Comparison of ENCODE assay signal across 8 cellular contexts in genomic region chr22:44497904-44498242, GRCh38. TPM values are rescaled to one million over a fixed set of nuclear protein-coding genes. Genes with fewer than 3 reads are reported as not detected.
DNase-seq lines count a peak whose midpoint lies in the region; TF ChIP-seq lines count a peak whose summit lies in the region.

TSS of gene RTL6 (minus strand) at chr22:44498233. CDS start at chr22:44497556, 677 bp downstream.

- no peak within 1 kb of the TSS for H2BK15ac ChIP-seq in mesendoderm (replicated peaks; ENCODE audit: low read depth)

- H3K4me2 ChIP-seq in mesendoderm (ENCODE audit: low read length) = peak within 1 kb of the TSS; percentile 67

- TF ChIP-seq POLR2A in transverse colon (IDR thresholded peaks at IDR 0.05) = no peak

- no peak within 1 kb of the TSS for H2BK5ac ChIP-seq in mesendoderm (ENCODE audit: low read length)

- peak within 1 kb of the TSS; percentile 52 for H3K18ac ChIP-seq in mesendoderm (ENCODE audit: low read length)

- H3K79me1 ChIP-seq in mesendoderm (ENCODE audit: low read length) = peaks cover 5% of the 10 kb centered on the region

- in situ Hi-C loops in transverse colon (cut with MboI; ENCODE audit: low pct_ligation_motif_present in 1 of 4, low pct_unique_long_range_greater_than_20kb in 1 of 4, low sequenced_read_pairs in 3 of 4) = no loop called here

- H2AK5ac ChIP-seq in mesendoderm (ENCODE audit: low read length) = no peak within 1 kb of the TSS

- DNase-seq in cerebellum (ENCODE audit: low spot score) (no peak), mesendoderm (no peak), transverse colon (no peak), DMS79 (lab: John Stamatoyannopoulos, UW) (no peak), KG1 (lab: John Stamatoyannopoulos, UW) (no peak), NCI-H2227 treated with DMSO at 0.1 percent for 48 hours (lab: John Stamatoyannopoulos, UW) (no peak)

- no peak within 1 kb of the TSS for H3K4ac ChIP-seq in mesendoderm (ENCODE audit: low read depth, low read length)

- H3K27ac ChIP-seq in C4-2B = peak within 1 kb of the TSS; percentile 91
- peak within 1 kb of the TSS; percentile 87 for H3K27ac ChIP-seq in KOPT-K1 (ENCODE audit: low read depth, low read length, poor library complexity, severe bottlenecking)
- H3K27ac ChIP-seq in mesendoderm (ENCODE audit: low read depth, low read length) = no peak within 1 kb of the TSS
- peak within 1 kb of the TSS; percentile 80 to 95 (median 90) for H3K27ac ChIP-seq in transverse colon

- peak within 1 kb of the TSS; percentile 16 for H2BK120ac ChIP-seq in mesendoderm (ENCODE audit: low read depth, low read length)

- H3K23ac ChIP-seq in mesendoderm (ENCODE audit: low read length) = no peak within 1 kb of the TSS

- H3K4me1 ChIP-seq in mesendoderm (ENCODE audit: control insufficient read depth, low read depth, low read length) (peaks cover 2% of the 10 kb centered on the region), transverse colon (peaks cover 0 to 25% (median 16%) of the 10 kb centered on the region in 4 donors)

- H3K9me3 ChIP-seq in KOPT-K1 (ENCODE audit: insufficient read depth, low read length, poor library complexity, severe bottlenecking) = peaks cover 22% of the 10 kb centered on the region
- H3K9me3 ChIP-seq in transverse colon = no peaks in the 10 kb centered on the region

- no CpG with 5 or more reads among the region's 49 CpGs for WGBS in mesendoderm (ENCODE audit: extremely low coverage, insufficient coverage, low lambda C conversion rate)
- 1% methylated on average over 18 of the region's 49 CpGs; no CpG with 5 or more reads in 1 of the 2 donors for WGBS in transverse colon (ENCODE audit: low coverage in 1 of 2), 2 donors

- H4K8ac ChIP-seq in mesendoderm (ENCODE audit: low read depth, low read length) = peak within 1 kb of the TSS; percentile 44

- peak within 1 kb of the TSS; percentile 58 for H3K4me3 ChIP-seq in mesendoderm (ENCODE audit: low read length)
- peak within 1 kb of the TSS; percentile 88 to 98 (median 92) for H3K4me3 ChIP-seq in transverse colon

- no peaks in the 10 kb centered on the region for H3K79me2 ChIP-seq in mesendoderm (ENCODE audit: control insufficient read depth, insufficient read depth, low read length)

- TF ChIP-seq EP300 in transverse colon (IDR thresholded peaks at IDR 0.05; ENCODE audit: low read depth) = no peak

- TF ChIP-seq CTCF in C4-2B (conservative IDR thresholded peaks at IDR 0.05) (no peak), transverse colon (IDR thresholded peaks at IDR 0.05) (no peak)

- intact Hi-C loops in transverse colon (cut with DNase I; ENCODE audit: low total_unique reads) = no loop called here

- no peaks in the 10 kb centered on the region for H3K27me3 ChIP-seq in mesendoderm (ENCODE audit: insufficient read depth, low read length, poor library complexity)
- H3K27me3 ChIP-seq in transverse colon = peaks cover 4% of the 10 kb centered on the region

- no peak within 1 kb of the TSS for H4K5ac ChIP-seq in mesendoderm (ENCODE audit: low read length)

- peak within 1 kb of the TSS; percentile 74 for H3K9ac ChIP-seq in mesendoderm (ENCODE audit: low read length)

- H3K56ac ChIP-seq in mesendoderm (ENCODE audit: low read length) = peak within 1 kb of the TSS; percentile 82

- H3K36me3 ChIP-seq in KOPT-K1 (ENCODE audit: insufficient read depth, low read length) = peaks cover 31% of the 10 kb centered on the region
- no peaks in the 10 kb centered on the region for H3K36me3 ChIP-seq in mesendoderm (ENCODE audit: control insufficient read depth, insufficient read depth, low read length)
- H3K36me3 ChIP-seq in transverse colon = no peaks in the 10 kb centered on the region

RNA-seq across cellular contexts. Expression of gene RTL6, which starts in this region (rescaled TPM):
- 40.8 TPM for total RNA-seq in cerebellum
- polyA plus RNA-seq in mesendoderm (2013, experiment 1 of 2) = 11.7 TPM
- polyA plus RNA-seq in mesendoderm (2013, experiment 2 of 2) = 11.5 TPM
- total RNA-seq in transverse colon = 10 to 100 TPM; 16.0 to 24.7 (median 21.5) TPM
